Comparison of ENCODE assay signal across 1 cellular context in genomic region chr20:45848421-45848820, GRCh38.
TF ChIP-seq lines count a peak whose summit lies in the region.

No MANE protein-coding gene starts in this region.

TF ChIP-seq in K562, 482 proteins besides CTCF, POLR2A, EP300 and RAD21:
- TF ChIP-seq ZBTB33 (CRISPR knock-in tag; IDR thresholded peaks at IDR 0.05) = no peak
- TF ChIP-seq POLR2G (IDR thresholded peaks at IDR 0.05; ENCODE audit: low read depth, low read length) = 0 out of 2 replicates have a peak, but pooled peaks have one; percentile 32
TF ChIP-seq in K562: peak in this region for 1.
